ENCODE assay signal across 8 cellular contexts in the genomic region with DNA sequence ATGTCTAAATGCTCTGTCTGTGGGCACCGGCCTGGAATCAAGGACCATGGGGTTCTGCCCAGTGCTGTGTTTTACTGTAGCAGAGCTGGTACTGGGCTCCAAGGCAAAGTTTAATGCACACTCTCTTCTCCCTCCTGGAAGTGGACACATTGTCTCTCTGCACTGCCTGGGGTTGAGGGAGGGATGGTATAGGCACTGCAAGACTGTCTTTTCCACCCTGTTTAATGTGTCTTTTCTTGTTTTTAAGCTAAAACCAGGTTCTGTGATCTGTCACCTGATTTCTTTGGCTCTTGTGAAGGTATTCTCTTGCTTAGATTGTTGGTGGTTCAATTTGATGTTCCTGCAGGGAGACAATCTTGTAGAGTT.
"Had no signal": no experiment of that assay in that cellular context is flagged by ENCODE, and none has a peak within 500 bp of the region (broad histone marks: within the 10 kb centered on the region; RNA-seq: fewer than 3 reads in every experiment).

No MANE protein-coding gene starts in this region.

- ATAC-seq: GM23338, HCT116 had no signal

- H3K4me1 Mint-ChIP-seq: GM23338 had no signal

- H3K36me3 ChIP-seq: HAP-1 had no signal

- H3K4me1 ChIP-seq: HAP-1 had no signal

- DNase-seq: H7, HFFc6, IMR-90, KBM-7 had no signal

- H3K9me3 ChIP-seq: HAP-1 had no signal

- H2AFZ ChIP-seq: GM23338 had no signal

- H3K4me3 ChIP-seq: GM23338, HAP-1 had no signal

- H3K4me3 Mint-ChIP-seq: GM23338, HFFc6 had no signal

- H3K4me2 ChIP-seq: GM23338 had no signal

- FAIRE-seq: HTR-8/SVneo had no signal

- H3K9me3 Mint-ChIP-seq: GM23338, HFFc6 had no signal

- H3K27ac Mint-ChIP-seq: GM23338, HFFc6 had no signal
